17 cellular contexts compared by ENCODE assay signal in the genomic region with DNA sequence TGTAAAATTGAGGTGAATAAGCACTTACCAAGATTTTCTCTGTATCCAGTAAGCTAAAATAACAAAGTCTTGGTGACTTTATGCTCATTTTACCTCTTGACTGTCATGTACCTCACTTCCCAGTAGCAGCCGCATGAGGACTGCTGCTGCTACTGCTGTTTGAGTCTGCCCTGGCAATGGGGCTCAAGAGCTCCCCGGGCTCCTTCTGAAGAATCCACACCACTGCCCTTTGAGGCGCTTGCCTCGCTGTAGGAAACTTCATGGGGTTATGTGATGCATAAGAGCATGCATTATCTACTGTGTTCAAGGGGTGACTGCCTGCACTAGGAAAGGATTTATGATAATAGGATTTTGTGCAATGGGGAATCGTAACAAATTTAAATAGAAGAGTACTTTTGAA.
DNase-seq lines count a peak whose midpoint lies in the region; ATAC-seq and TF ChIP-seq lines count a peak whose summit lies in the region.
"Had no signal": no experiment of that assay in that cellular context is flagged by ENCODE, and none has a peak within 500 bp of the region (broad histone marks: within the 10 kb centered on the region; RNA-seq: fewer than 3 reads in every experiment).

No MANE protein-coding gene starts in this region.

- H3K9me3 Mint-ChIP-seq in endodermal cell: no peaks in the 10 kb centered on the region
- H3K9me3 Mint-ChIP-seq: CD4-positive, alpha-beta T cell had no signal

- 68 to 76% methylated on average over 3 to 5 of the region's 5 CpGs for WGBS in endodermal cell (ENCODE audit: insufficient coverage in 1 of 2, insufficient read length in 1 of 2), 2 experiments
- WGBS in trophoblast cell (ENCODE audit: extremely low coverage, insufficient coverage, insufficient read length): 100% methylated on average over 1 of the region's 5 CpGs

- no peaks in the 10 kb centered on the region for H3K27me3 ChIP-seq in H7 (ENCODE audit: control insufficient read depth, insufficient read depth, low read length)
- no peaks in the 10 kb centered on the region for H3K27me3 ChIP-seq in endodermal cell (ENCODE audit: control insufficient read depth, insufficient read depth, low read length, poor library complexity, severe bottlenecking)
- H3K27me3 ChIP-seq in trophoblast cell (ENCODE audit: insufficient read depth, low read length): no peaks in the 10 kb centered on the region

- H3K4ac ChIP-seq in trophoblast cell (ENCODE audit: low read depth, low read length): no peak overlapping the region

- H3K4me1 Mint-ChIP-seq in endodermal cell: peaks cover 13% of the 10 kb centered on the region

- H3K36me3 ChIP-seq in H7 (replicated peaks; ENCODE audit: control insufficient read depth, insufficient read depth, low read length): no peaks in the 10 kb centered on the region
- H3K36me3 ChIP-seq in endodermal cell (ENCODE audit: control insufficient read depth, insufficient read depth, low read length): no peaks in the 10 kb centered on the region
- H3K36me3 ChIP-seq in trophoblast cell (ENCODE audit: control insufficient read depth in 1 of 2, insufficient read depth in 2 of 2, low read length in 2 of 2): no peaks in the 10 kb centered on the region

- no peak overlapping the region for H2AFZ ChIP-seq in trophoblast cell (ENCODE audit: insufficient read depth, low read length, poor library complexity)

- H3K79me2 ChIP-seq in trophoblast cell (ENCODE audit: control insufficient read depth, insufficient read depth, low read length, poor library complexity): no peaks in the 10 kb centered on the region

- no peaks in the 10 kb centered on the region for H3K36me3 Mint-ChIP-seq in endodermal cell (ENCODE audit: low read depth)

- H3K27ac ChIP-seq in endodermal cell (ENCODE audit: low read depth, low read length): no peak overlapping the region
- H3K27ac ChIP-seq in trophoblast cell (ENCODE audit: low read depth, low read length): no peak overlapping the region
- H3K27ac ChIP-seq: SK-N-MC had no signal

- H3K4me3 Mint-ChIP-seq in endodermal cell: no peak overlapping the region
- H3K4me3 Mint-ChIP-seq: CD4-positive, alpha-beta T cell had no signal

- H3K27me3 Mint-ChIP-seq in endodermal cell (ENCODE audit: insufficient read depth): no peaks in the 10 kb centered on the region
- H3K27me3 Mint-ChIP-seq: CD4-positive, alpha-beta T cell had no signal

- H3K79me1 ChIP-seq in trophoblast cell (ENCODE audit: low read length): no peaks in the 10 kb centered on the region

- no peak overlapping the region for H2BK120ac ChIP-seq in trophoblast cell (ENCODE audit: insufficient read depth, low read length, poor library complexity)

- no peak overlapping the region for H3K18ac ChIP-seq in trophoblast cell (ENCODE audit: low read length)

- H3K9ac ChIP-seq in endodermal cell (ENCODE audit: extremely low read depth, low read length, poor library complexity, severe bottlenecking): no peak overlapping the region
- no peak overlapping the region for H3K9ac ChIP-seq in trophoblast cell (ENCODE audit: low read length)

- TF ChIP-seq CTCF in endodermal cell (conservative IDR thresholded peaks at IDR 0.05): no peak

- no peak for ATAC-seq in SK-N-SH treated with all-trans-retinoic acid at 6 μM for 48 hours
- no peak for ATAC-seq in HG02970 (IDR thresholded peaks at IDR 0.05; ENCODE audit: low FRiP score, unreplicated experiment)
- ATAC-seq: Right ventricle myocardium inferior had no signal

- DNase-seq in H7 (peak; percentile 30), NCI-H446 treated with DMSO at 0.1 percent for 48 hours (lab: John Stamatoyannopoulos, UW) (peak; percentile 39), endodermal cell (peak; percentile 59), trophoblast cell (no peak), NCI-H2029 (lab: John Stamatoyannopoulos, UW) (no peak)
- no peak for DNase-seq in stimulated activated CD4-positive, alpha-beta T cell treated with anti-CD3 and anti-CD28 coated beads, Interleukin-4, amount 100 ng/mL, for 4 hours
- DNase-seq: AML-193; Calu3; CD4-positive, alpha-beta T cell; HCEC 1CT; NCI-H187 treated with DMSO at 0.1 percent for 48 hours; NCI-H524 treated with DMSO at 0.1 percent for 48 hours had no signal

- H3K4me2 ChIP-seq in trophoblast cell (ENCODE audit: low read length): no peak overlapping the region

- no peak overlapping the region for H2AK5ac ChIP-seq in trophoblast cell (ENCODE audit: low read length)

- H3K4me3 ChIP-seq in H7 (ENCODE audit: insufficient read depth, low read depth, low read length) (no peak overlapping the region), endodermal cell (ENCODE audit: low read length) (no peak overlapping the region), trophoblast cell (ENCODE audit: low read depth, low read length) (no peak overlapping the region)
- H3K4me3 ChIP-seq: GM12878, SK-N-MC had no signal

- no peaks in the 10 kb centered on the region for H3K9me3 ChIP-seq in endodermal cell (ENCODE audit: control insufficient read depth, low read length)
- no peaks in the 10 kb centered on the region for H3K9me3 ChIP-seq in trophoblast cell (ENCODE audit: insufficient read depth, low read depth, low read length)

- H3K14ac ChIP-seq in trophoblast cell (ENCODE audit: low read length): no peak overlapping the region

- H4K12ac ChIP-seq in trophoblast cell (ENCODE audit: low read depth, low read length): no peak overlapping the region

- H3K4me1 ChIP-seq in endodermal cell (ENCODE audit: control insufficient read depth, insufficient read depth, low read length) (no peaks in the 10 kb centered on the region), trophoblast cell (ENCODE audit: control insufficient read depth in 1 of 2, insufficient read depth in 2 of 2, low read length in 2 of 2) (peaks cover 0 to 4% of the 10 kb centered on the region in 2 experiments)

- H3K27ac Mint-ChIP-seq in endodermal cell: no peak overlapping the region
- H3K27ac Mint-ChIP-seq: CD4-positive, alpha-beta T cell had no signal

- no peak overlapping the region for H4K8ac ChIP-seq in trophoblast cell (ENCODE audit: low read depth, low read length)

- H3K23ac ChIP-seq in trophoblast cell (ENCODE audit: low read length): no peak overlapping the region

- H4K91ac ChIP-seq in trophoblast cell (ENCODE audit: low read depth, low read length): peak overlapping the region; percentile 35

- H2BK5ac ChIP-seq in trophoblast cell (ENCODE audit: low read depth, low read length, poor library complexity): no peak overlapping the region

- H2BK12ac ChIP-seq in trophoblast cell (ENCODE audit: low read length): peak overlapping the region; percentile 58

TF ChIP-seq in SK-N-SH treated with all-trans-retinoic acid at 6 μM for 48 hours, 23 proteins besides CTCF, POLR2A, EP300 and RAD21 (continues in another document):
- TF ChIP-seq GLIS3 (CRISPR knock-in tag; IDR thresholded peaks at IDR 0.05): no peak
- TF ChIP-seq ESRRG (CRISPR knock-in tag; IDR thresholded peaks at IDR 0.05): no peak
- TF ChIP-seq PPARA (CRISPR knock-in tag; IDR thresholded peaks at IDR 0.05; ENCODE audit: borderline replicate concordance): no peak
- no peak for TF ChIP-seq TOX (CRISPR knock-in tag; IDR thresholded peaks at IDR 0.05; ENCODE audit: borderline replicate concordance)
- TF ChIP-seq SNAI2 (CRISPR knock-in tag; IDR thresholded peaks at IDR 0.05): no peak
- no peak for TF ChIP-seq ARNTL (CRISPR knock-in tag; IDR thresholded peaks at IDR 0.05; ENCODE audit: borderline replicate concordance, low read depth)
- TF ChIP-seq ISL1 (CRISPR knock-in tag; IDR thresholded peaks at IDR 0.05): no peak
- TF ChIP-seq ZFP3 (CRISPR knock-in tag; IDR thresholded peaks at IDR 0.05): no peak
- TF ChIP-seq, protein P1, sequence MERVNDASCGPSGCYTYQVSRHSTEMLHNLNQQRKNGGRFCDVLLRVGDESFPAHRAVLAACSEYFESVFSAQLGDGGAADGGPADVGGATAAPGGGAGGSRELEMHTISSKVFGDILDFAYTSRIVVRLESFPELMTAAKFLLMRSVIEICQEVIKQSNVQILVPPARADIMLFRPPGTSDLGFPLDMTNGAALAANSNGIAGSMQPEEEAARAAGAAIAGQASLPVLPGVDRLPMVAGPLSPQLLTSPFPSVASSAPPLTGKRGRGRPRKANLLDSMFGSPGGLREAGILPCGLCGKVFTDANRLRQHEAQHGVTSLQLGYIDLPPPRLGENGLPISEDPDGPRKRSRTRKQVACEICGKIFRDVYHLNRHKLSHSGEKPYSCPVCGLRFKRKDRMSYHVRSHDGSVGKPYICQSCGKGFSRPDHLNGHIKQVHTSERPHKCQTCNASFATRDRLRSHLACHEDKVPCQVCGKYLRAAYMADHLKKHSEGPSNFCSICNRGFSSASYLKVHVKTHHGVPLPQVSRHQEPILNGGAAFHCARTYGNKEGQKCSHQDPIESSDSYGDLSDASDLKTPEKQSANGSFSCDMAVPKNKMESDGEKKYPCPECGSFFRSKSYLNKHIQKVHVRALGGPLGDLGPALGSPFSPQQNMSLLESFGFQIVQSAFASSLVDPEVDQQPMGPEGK (CRISPR knock-in tag; IDR thresholded peaks at IDR 0.05; ENCODE audit: borderline replicate concordance): no peak
- TF ChIP-seq CSDC2 (CRISPR knock-in tag; IDR thresholded peaks at IDR 0.05): no peak
- no peak for TF ChIP-seq ZNF565 (CRISPR knock-in tag; conservative IDR thresholded peaks at IDR 0.05; ENCODE audit: low read depth)
- no peak for TF ChIP-seq OSR1 (CRISPR knock-in tag; IDR thresholded peaks at IDR 0.05)
- no peak for TF ChIP-seq TCF4 (CRISPR knock-in tag; IDR thresholded peaks at IDR 0.05; ENCODE audit: borderline replicate concordance)
- no peak for TF ChIP-seq ZFP30 (CRISPR knock-in tag; IDR thresholded peaks at IDR 0.05)
- TF ChIP-seq, protein P2, sequence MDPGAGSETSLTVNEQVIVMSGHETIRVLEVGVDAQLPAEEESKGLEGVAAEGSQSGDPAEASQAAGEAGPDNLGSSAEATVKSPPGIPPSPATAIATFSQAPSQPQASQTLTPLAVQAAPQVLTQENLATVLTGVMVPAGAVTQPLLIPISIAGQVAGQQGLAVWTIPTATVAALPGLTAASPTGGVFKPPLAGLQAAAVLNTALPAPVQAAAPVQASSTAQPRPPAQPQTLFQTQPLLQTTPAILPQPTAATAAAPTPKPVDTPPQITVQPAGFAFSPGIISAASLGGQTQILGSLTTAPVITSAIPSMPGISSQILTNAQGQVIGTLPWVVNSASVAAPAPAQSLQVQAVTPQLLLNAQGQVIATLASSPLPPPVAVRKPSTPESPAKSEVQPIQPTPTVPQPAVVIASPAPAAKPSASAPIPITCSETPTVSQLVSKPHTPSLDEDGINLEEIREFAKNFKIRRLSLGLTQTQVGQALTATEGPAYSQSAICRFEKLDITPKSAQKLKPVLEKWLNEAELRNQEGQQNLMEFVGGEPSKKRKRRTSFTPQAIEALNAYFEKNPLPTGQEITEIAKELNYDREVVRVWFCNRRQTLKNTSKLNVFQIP (CRISPR knock-in tag; IDR thresholded peaks at IDR 0.05; ENCODE audit: borderline replicate concordance, low read depth): no peak

Comparison
In these comparisons a context has a peak if more than half of its experiments do, and no peak if none do; other contexts are left out.
1. DNase-seq: peak in H7 (single experiment), NCI-H446 treated with DMSO at 0.1 percent for 48 hours (single experiment) and endodermal cell (single experiment); none in trophoblast cell (0 of 2), stimulated activated CD4-positive, alpha-beta T cell treated with anti-CD3 and anti-CD28 coated beads, Interleukin-4, amount 100 ng/mL, for 4 hours (0 of 2) and NCI-H2029 (single experiment).